In the genomic region with DNA sequence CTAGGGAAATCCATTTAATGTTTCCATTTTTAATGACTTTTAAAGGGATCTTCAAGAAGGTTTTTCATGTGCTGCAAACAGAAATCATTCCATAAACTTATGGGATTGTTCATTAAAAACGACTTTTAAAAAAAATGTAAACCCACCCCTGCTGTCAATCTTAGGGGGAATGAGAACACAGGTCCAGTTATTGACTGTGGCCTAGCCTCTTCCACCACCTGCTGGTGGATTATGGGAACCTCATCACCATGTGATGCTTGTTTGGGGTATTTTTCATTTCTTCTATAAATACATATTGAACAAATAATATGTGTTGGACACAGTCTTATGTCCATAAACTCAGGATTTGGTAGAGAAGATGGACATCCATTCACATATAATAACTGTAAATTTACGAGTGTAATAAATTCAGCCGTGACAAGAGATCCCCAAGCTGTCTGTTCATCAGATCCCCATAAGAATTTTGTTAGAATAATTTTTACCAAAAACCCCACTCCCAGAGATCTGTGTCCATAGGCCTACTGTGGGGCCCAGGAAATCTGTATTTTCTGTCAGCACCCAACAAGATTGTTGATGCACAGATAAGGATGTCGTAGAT, we compare ENCODE assay signal across 8 cellular contexts. TPM values are rescaled to one million over a fixed set of nuclear protein-coding genes. Genes with fewer than 3 reads are reported as not detected.
DNase-seq lines count a peak whose midpoint lies in the region; FAIRE-seq and TF ChIP-seq lines count a peak whose summit lies in the region.

No MANE protein-coding gene starts in this region.

- no peak overlapping the region for H3K4me3 Mint-ChIP-seq in CD14-positive monocyte

- H3K27ac ChIP-seq in small intestine (ENCODE audit: low read depth in 1 of 2, low read length in 1 of 2), result no peak overlapping the region

- no peaks in the 10 kb centered on the region for H3K4me1 ChIP-seq in small intestine (ENCODE audit: control insufficient read depth in 2 of 2, insufficient read depth in 1 of 2, low read depth in 1 of 2, low read length in 1 of 2)

- peak; percentile 95 for TF ChIP-seq CTCF in CD14-positive monocyte (IDR thresholded peaks at IDR 0.05)

- no peaks in the 10 kb centered on the region for H3K4me1 Mint-ChIP-seq in CD14-positive monocyte

- WGBS in small intestine, 3 donors, result 19 to 32% (median 24%) methylated on average over 4 of the region's 4 CpGs

- H3K9me3 ChIP-seq in small intestine (ENCODE audit: control insufficient read depth, low read depth), result no peaks in the 10 kb centered on the region

- H3K27me3 ChIP-seq in small intestine (ENCODE audit: control insufficient read depth in 2 of 2, insufficient read depth in 2 of 2, low read length in 2 of 2), result no peaks in the 10 kb centered on the region

- intact Hi-C loops in CD14-positive monocyte (cut with micrococcal nuclease), result loop anchor here (1.0 to 5.0 kb wide), 4 partner anchors 207 to 289 kb away; a partner anchor contains a TSS

- no peaks in the 10 kb centered on the region for H3K36me3 Mint-ChIP-seq in CD14-positive monocyte

- no peaks in the 10 kb centered on the region for H3K36me3 ChIP-seq in small intestine (ENCODE audit: control insufficient read depth in 2 of 2, insufficient read depth in 2 of 2, low read length in 2 of 2)

- no peak overlapping the region for H3K4me3 ChIP-seq in small intestine (ENCODE audit: low read depth in 1 of 2, low read length in 2 of 2)

- no peak for FAIRE-seq in small intestine (lab: Jason Lieb, UNC)

- no peak overlapping the region for H3K27ac Mint-ChIP-seq in CD14-positive monocyte

- H3K27me3 Mint-ChIP-seq in CD14-positive monocyte (ENCODE audit: low read depth in 3 of 3), result peaks cover 0 to 8% (median 6%) of the 10 kb centered on the region in 3 donors

- peaks cover 0 to 8% (median 4%) of the 10 kb centered on the region in 7 donors for H3K9me3 Mint-ChIP-seq in CD14-positive monocyte

- DNase-seq in CD14-positive monocyte (ENCODE audit: low spot score) (no peak), H4 (ENCODE audit: low spot score) (peak; percentile 43), NCI-H748 treated with DMSO at 0.1 percent for 48 hours (lab: John Stamatoyannopoulos, UW) (peak; percentile 21), anterior cingulate cortex (lab: John Stamatoyannopoulos, UW) (peak in 31 of 58 donors; percentile 0 to 44 (median 6)), hepatic stellate cell (ENCODE audit: low spot score) (peak; percentile 53), small intestine (peak; percentile 55), cortex of kidney (lab: John Stamatoyannopoulos, UW) (no peak)
- no peak for DNase-seq in stimulated activated naive CD4-positive, alpha-beta T cell (lab: John Stamatoyannopoulos, UW)

RNA-seq across cellular contexts. Expression of a gene that starts 42.0 kb away (rescaled TPM):
- not detected for polyA plus RNA-seq in CD14-positive monocyte
- not detected in 2 replicates for total RNA-seq in H4 (2014; rRNA removed; shearing (Covaris generic))
- polyA plus RNA-seq in small intestine, result 10 to 100 TPM; 61.5 to 91.6 (median 83.0) TPM

Comparison
In these comparisons a context has a peak if more than half of its experiments do, and no peak if none do; other contexts are left out.
1. DNase-seq: peak in H4 (single experiment), NCI-H748 treated with DMSO at 0.1 percent for 48 hours (single experiment), anterior cingulate cortex (31 of 58), hepatic stellate cell (single experiment) and small intestine (single experiment); none in CD14-positive monocyte (single experiment), stimulated activated naive CD4-positive, alpha-beta T cell (0 of 6) and cortex of kidney (single experiment).
2. RNA of a gene that starts 42.0 kb away (polyA plus RNA-seq): 61.5 to 91.6 TPM in small intestine; not detected in CD14-positive monocyte; every median in the first group is over 10 times any median in the second.